In genomic region chr10:49617281-49618020, GRCh38 we compare ENCODE assay signal across 23 cellular contexts. TPM values are rescaled to one million over a fixed set of nuclear protein-coding genes. Genes with fewer than 3 reads are reported as not detected.
"Had no signal": no experiment of that assay in that cellular context is flagged by ENCODE, and none has a peak within 500 bp of the region (broad histone marks: within the 10 kb centered on the region; RNA-seq: fewer than 3 reads in every experiment).

No MANE protein-coding gene starts in this region.

- H3K36me3 ChIP-seq: colonic mucosa, heart left ventricle, neural progenitor cell, pancreas, tibial nerve, uterus had no signal

- H3K27ac Mint-ChIP-seq: activated CD4-positive, alpha-beta T cell treated with anti-CD3 and anti-CD28 coated beads for 36 hours; activated T-helper 1 cell treated with anti-CD3 and anti-CD28 coated beads, Interleukin-12 subunit alpha, Interleukin-12 subunit beta, Interleukin-2, Interleukin-4 antibody, amounts not matched to agents 30 ng/mL and 10 ng/mL and 1 ng/mL, durations not matched to agents 14 hours and 24 hours and 36 hours; brain; neural progenitor cell had no signal

- H3K4me3 Mint-ChIP-seq: activated CD4-positive, alpha-beta T cell treated with anti-CD3 and anti-CD28 coated beads for 36 hours; activated T-helper 1 cell treated with anti-CD3 and anti-CD28 coated beads, Interleukin-12 subunit alpha, Interleukin-12 subunit beta, Interleukin-2, Interleukin-4 antibody, amounts not matched to agents 30 ng/mL and 10 ng/mL and 1 ng/mL, durations not matched to agents 14 hours and 24 hours and 36 hours; brain; neural progenitor cell had no signal

- H3K9me3 Mint-ChIP-seq: neural progenitor cell had no signal

- DNase-seq: activated CD4-positive, alpha-beta T cell treated with anti-CD3 and anti-CD28 coated beads for 36 hours; activated CD4-positive, alpha-beta T cell treated with anti-CD3 and anti-CD28 coated beads, Interleukin-2, amount 50 U/mL, for 48 hours; activated naive CD4-positive, alpha-beta T cell; activated T-cell treated with anti-CD3 and anti-CD28 coated beads for 4 hours; central memory CD4-positive, alpha-beta T cell; colonic mucosa; erythroblast; foreskin melanocyte; heart left ventricle; left ventricle myocardium superior; stimulated activated naive CD8-positive, alpha-beta T cell treated with anti-CD3 and anti-CD28 coated beads, Interleukin-15, Interleukin-2, amounts not matched to agents 100 U/mL and 50 U/mL, for 24 hours; substantia nigra; SW 1271; T-helper 2 cell; uterus had no signal

- H3K27ac ChIP-seq: colonic mucosa, heart left ventricle, neural progenitor cell, pancreas, tibial nerve, uterus, VCaP had no signal

- H3K4me1 ChIP-seq: colonic mucosa, pancreas, uterus had no signal

- ATAC-seq: activated CD4-positive, alpha-beta T cell treated with anti-CD3 and anti-CD28 coated beads for 36 hours; heart left ventricle; left ventricle myocardium superior; pancreas; stimulated activated naive CD8-positive, alpha-beta T cell treated with anti-CD3 and anti-CD28 coated beads, Interleukin-15, Interleukin-2, amounts not matched to agents 100 U/mL and 50 U/mL, for 24 hours had no signal

- H3K9me3 ChIP-seq: colonic mucosa, heart left ventricle, pancreas, tibial nerve, uterus had no signal

- H3K36me3 Mint-ChIP-seq: brain, neural progenitor cell had no signal

- H3K4me3 ChIP-seq: colonic mucosa, heart left ventricle, neural progenitor cell, pancreas, tibial nerve, uterus had no signal

RNA-seq across cellular contexts. Expression of gene CHAT, which starts 3.6 kb away (rescaled TPM):
- total RNA-seq: activated CD4-positive, alpha-beta T cell treated with anti-CD3 and anti-CD28 coated beads for 36 hours; heart left ventricle; kidney epithelial cell; left ventricle myocardium superior; mononuclear cell; tibial nerve; uterus had no signal
- polyA plus RNA-seq: heart left ventricle, pancreas had no signal

RNA-seq across cellular contexts. Expression of gene SLC18A3, which starts 7.3 kb away (rescaled TPM):
- total RNA-seq: activated CD4-positive, alpha-beta T cell treated with anti-CD3 and anti-CD28 coated beads for 36 hours; activated T-helper 1 cell treated with anti-CD3 and anti-CD28 coated beads, Interleukin-12 subunit alpha, Interleukin-12 subunit beta, Interleukin-2, Interleukin-4 antibody, amounts not matched to agents 30 ng/mL and 10 ng/mL and 1 ng/mL, durations not matched to agents 14 hours and 24 hours and 36 hours; heart left ventricle; kidney epithelial cell; left ventricle myocardium superior; tibial nerve had no signal
- polyA plus RNA-seq: heart left ventricle had no signal
